In the genomic region with DNA sequence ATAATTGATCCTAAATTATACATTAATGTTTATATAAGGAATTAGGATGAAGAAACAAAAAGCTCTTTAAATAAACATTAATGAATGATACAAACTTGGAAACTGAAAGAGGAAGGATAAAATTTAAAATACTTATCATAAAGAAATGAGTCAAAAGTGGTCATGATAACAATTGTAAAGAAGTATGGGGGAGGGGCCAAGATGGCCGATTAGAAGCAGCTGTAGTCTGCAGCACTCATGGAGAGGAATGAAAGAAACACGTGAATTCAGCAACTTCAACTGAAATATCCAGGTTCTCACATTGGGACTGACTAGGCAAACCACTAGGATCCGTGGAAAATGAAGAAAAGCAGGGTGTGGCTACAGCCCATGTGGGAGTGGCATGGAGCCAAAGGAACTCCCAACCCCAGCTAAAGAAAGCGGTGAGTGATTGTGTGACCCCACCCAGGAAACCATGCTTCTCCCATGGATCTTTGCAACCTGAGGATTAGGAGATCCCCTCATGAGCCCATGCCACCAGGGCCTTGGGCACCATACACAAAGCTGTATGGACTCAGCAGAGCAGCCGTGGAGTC, we compare ENCODE assay signal across 1 cellular context.
A peak's percentile ranks its signal among the peaks of the same experiment; 100 is the strongest.
TF ChIP-seq lines count a peak whose summit lies in the region.

No MANE protein-coding gene starts in this region.

TF ChIP-seq in HepG2, 621 proteins besides CTCF, POLR2A, EP300 and RAD21:
- TF ChIP-seq, protein P1, sequence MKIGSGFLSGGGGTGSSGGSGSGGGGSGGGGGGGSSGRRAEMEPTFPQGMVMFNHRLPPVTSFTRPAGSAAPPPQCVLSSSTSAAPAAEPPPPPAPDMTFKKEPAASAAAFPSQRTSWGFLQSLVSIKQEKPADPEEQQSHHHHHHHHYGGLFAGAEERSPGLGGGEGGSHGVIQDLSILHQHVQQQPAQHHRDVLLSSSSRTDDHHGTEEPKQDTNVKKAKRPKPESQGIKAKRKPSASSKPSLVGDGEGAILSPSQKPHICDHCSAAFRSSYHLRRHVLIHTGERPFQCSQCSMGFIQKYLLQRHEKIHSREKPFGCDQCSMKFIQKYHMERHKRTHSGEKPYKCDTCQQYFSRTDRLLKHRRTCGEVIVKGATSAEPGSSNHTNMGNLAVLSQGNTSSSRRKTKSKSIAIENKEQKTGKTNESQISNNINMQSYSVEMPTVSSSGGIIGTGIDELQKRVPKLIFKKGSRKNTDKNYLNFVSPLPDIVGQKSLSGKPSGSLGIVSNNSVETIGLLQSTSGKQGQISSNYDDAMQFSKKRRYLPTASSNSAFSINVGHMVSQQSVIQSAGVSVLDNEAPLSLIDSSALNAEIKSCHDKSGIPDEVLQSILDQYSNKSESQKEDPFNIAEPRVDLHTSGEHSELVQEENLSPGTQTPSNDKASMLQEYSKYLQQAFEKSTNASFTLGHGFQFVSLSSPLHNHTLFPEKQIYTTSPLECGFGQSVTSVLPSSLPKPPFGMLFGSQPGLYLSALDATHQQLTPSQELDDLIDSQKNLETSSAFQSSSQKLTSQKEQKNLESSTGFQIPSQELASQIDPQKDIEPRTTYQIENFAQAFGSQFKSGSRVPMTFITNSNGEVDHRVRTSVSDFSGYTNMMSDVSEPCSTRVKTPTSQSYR (CRISPR knock-in tag; IDR thresholded peaks at IDR 0.05; ENCODE audit: borderline replicate concordance): 0 out of 2 replicates have a peak, but pooled peaks have one; percentile 8
- TF ChIP-seq HIVEP1 (CRISPR knock-in tag; IDR thresholded peaks at IDR 0.05): no peak
